In genomic region chr4:121555315-121556107, GRCh38 we compare ENCODE assay signal across 24 cellular contexts.
DNase-seq lines count a peak whose midpoint lies in the region; ATAC-seq and TF ChIP-seq lines count a peak whose summit lies in the region.
"Had no signal": no experiment of that assay in that cellular context is flagged by ENCODE, and none has a peak within 500 bp of the region (broad histone marks: within the 10 kb centered on the region; RNA-seq: fewer than 3 reads in every experiment).

No MANE protein-coding gene starts in this region.

- TF ChIP-seq POLR2A in heart left ventricle (IDR thresholded peaks at IDR 0.05) = no peak

- H3K4me3 ChIP-seq in GM23248 (no peak overlapping the region), choroid plexus epithelial cell (ENCODE audit: low read depth, low read length) (no peak overlapping the region), heart left ventricle (no peak overlapping the region), skeletal muscle cell (ENCODE audit: low read depth, low read length) (no peak overlapping the region), A673 (ENCODE audit: low read depth, low read length, poor library complexity, severe bottlenecking) (no peak overlapping the region)

- H3K9me3 ChIP-seq in GM23248 (ENCODE audit: low read depth) = no peaks in the 10 kb centered on the region
- no peaks in the 10 kb centered on the region for H3K9me3 ChIP-seq in heart left ventricle
- no peaks in the 10 kb centered on the region for H3K9me3 ChIP-seq in A673 (ENCODE audit: low read depth, low read length, poor library complexity, severe bottlenecking)

- H3K9me2 ChIP-seq in GM23248 (ENCODE audit: insufficient read depth) = no peaks in the 10 kb centered on the region

- in situ Hi-C loops in GM23248 (cut with MboI) = no loop called here

- no peak for TF ChIP-seq CTCF in choroid plexus epithelial cell (conservative IDR thresholded peaks at IDR 0.05; ENCODE audit: low read depth, low read length)
- no peak for TF ChIP-seq CTCF in heart left ventricle (IDR thresholded peaks at IDR 0.05)
- TF ChIP-seq CTCF in A673 (conservative IDR thresholded peaks at IDR 0.05; ENCODE audit: low read depth, low read length) = no peak

- no TSS peak for BruUV-seq in A673 (replicated peaks; lab: Mats Ljungman, UMichigan)

- H3K4me2 ChIP-seq in GM23248 (ENCODE audit: unreplicated experiment) = no peak overlapping the region

- 18 to 19% methylated on average over 4 of the region's 4 CpGs for WGBS in GM23248 (ENCODE audit: low coverage in 1 of 2, low lambda C conversion rate in 2 of 2, missing lambda C conversion rate in 2 of 2), 2 experiments
- 60 to 73% (median 66%) methylated on average over 4 of the region's 4 CpGs for WGBS in heart left ventricle, 4 donors

- POLR2A ChIA-PET in A673 (lab: Charles Lee; ENCODE audit: low non-redundant PET) = no interaction called here

- no peak overlapping the region for H3K27ac ChIP-seq in GM23248
- H3K27ac ChIP-seq in heart left ventricle = peak overlapping the region in 10 of 12 donors; percentile 23 to 77 (median 58)
- H3K27ac ChIP-seq in A673 (ENCODE audit: low read depth, low read length, poor library complexity, severe bottlenecking) = no peak overlapping the region

- DNase-seq in GM23248 (peak; percentile 34), choroid plexus epithelial cell (ENCODE audit: low read depth) (peak; percentile 17), heart left ventricle (no peak), skeletal muscle cell (ENCODE audit: low read depth) (peak; percentile 60), NCI-H2081 (lab: John Stamatoyannopoulos, UW) (no peak), A673 (ENCODE audit: low spot score) (no peak), midbrain (lab: John Stamatoyannopoulos, UW) (no peak), middle frontal gyrus (ENCODE audit: extremely low spot score, low spot score) (no peak)
- DNase-seq: activated CD4-positive, alpha-beta T cell treated with anti-CD3 and anti-CD28 coated beads, Interleukin-2, amount 50 U/mL, for 48 hours; activated naive CD4-positive, alpha-beta T cell; activated naive CD8-positive, alpha-beta T cell treated with anti-CD3 and anti-CD28 coated beads, Interleukin-2, amount 50 U/mL, for 24 hours; CD4-positive, alpha-beta memory T cell; dermis blood vessel endothelial cell; endodermal cell; naive thymus-derived CD8-positive, alpha-beta T cell; NCI-H1092; NCI-H1694 treated with DMSO at 0.1 percent for 48 hours; NCI-H510A; nucleus accumbens; OCI-M1; T-helper 17 cell had no signal

- no peak overlapping the region for H2AFZ ChIP-seq in GM23248

- no peaks in the 10 kb centered on the region for H3F3A ChIP-seq in GM23248 (ENCODE audit: insufficient read depth)

- H3K4me1 ChIP-seq in GM23248 (ENCODE audit: insufficient read depth) (no peaks in the 10 kb centered on the region), heart left ventricle (peaks cover 0 to 34% (median 6%) of the 10 kb centered on the region in 12 donors), A673 (ENCODE audit: insufficient read depth, low read length, poor library complexity, severe bottlenecking) (no peaks in the 10 kb centered on the region)

- no peaks in the 10 kb centered on the region for H3K79me2 ChIP-seq in GM23248 (ENCODE audit: insufficient read depth)

- H3K9ac ChIP-seq in GM23248 = no peak overlapping the region

- H3K36me3 ChIP-seq in GM23248 (ENCODE audit: low read depth) (no peaks in the 10 kb centered on the region), heart left ventricle (no peaks in the 10 kb centered on the region), A673 (ENCODE audit: insufficient read depth, low read length, poor library complexity, severe bottlenecking) (no peaks in the 10 kb centered on the region)

- H3K27me3 ChIP-seq in GM23248 (replicated peaks; ENCODE audit: insufficient read depth) = peaks cover 26% of the 10 kb centered on the region
- no peaks in the 10 kb centered on the region for H3K27me3 ChIP-seq in heart left ventricle
- no peaks in the 10 kb centered on the region for H3K27me3 ChIP-seq in A673 (replicated peaks; ENCODE audit: insufficient read depth, low read depth, low read length, poor library complexity)

- ATAC-seq in heart left ventricle = peak; percentile 49 to 80 (median 69)
- ATAC-seq: activated naive CD8-positive, alpha-beta T cell treated with anti-CD3 and anti-CD28 coated beads, Interleukin-2, amount 50 U/mL, for 24 hours; esophagus mucosa; naive thymus-derived CD8-positive, alpha-beta T cell; SK-N-SH treated with all-trans-retinoic acid at 6 μM for 48 hours; stimulated activated effector memory CD8-positive, alpha-beta T cell treated with anti-CD3 and anti-CD28 coated beads, Interleukin-12 subunit alpha, Interleukin-12 subunit beta, amount 100 ng/mL, for 72 hours; T-helper 17 cell had no signal

- CTCF ChIA-PET in A673 (lab: Charles Lee) = no interaction called here

- no peaks in the 10 kb centered on the region; the same call in 1 of the 2 replicates for H4K20me1 ChIP-seq in GM23248 (ENCODE audit: insufficient read depth)

- intact Hi-C loops in heart left ventricle (cut with DNase I) (loop anchor here in 2 of 10 donors (5.0 to 10.0 kb wide), 2 partner anchors 37 to 71 kb away; no protein-coding TSS in a partner anchor), A673 (cut with micrococcal nuclease; ENCODE audit: unreplicated experiment) (no loop called here)

Comparison
In these comparisons a context has a peak if more than half of its experiments do, and no peak if none do; other contexts are left out.
1. DNase-seq: peak in GM23248 (single experiment), choroid plexus epithelial cell (single experiment) and skeletal muscle cell (single experiment); none in heart left ventricle (0 of 5), NCI-H2081 (0 of 2), A673 (single experiment), midbrain (single experiment) and middle frontal gyrus (single experiment).
2. H3K27ac ChIP-seq: peak in heart left ventricle (10 of 12); none in GM23248 (single experiment) and A673 (single experiment).